26 cellular contexts compared by ENCODE assay signal in the genomic region with DNA sequence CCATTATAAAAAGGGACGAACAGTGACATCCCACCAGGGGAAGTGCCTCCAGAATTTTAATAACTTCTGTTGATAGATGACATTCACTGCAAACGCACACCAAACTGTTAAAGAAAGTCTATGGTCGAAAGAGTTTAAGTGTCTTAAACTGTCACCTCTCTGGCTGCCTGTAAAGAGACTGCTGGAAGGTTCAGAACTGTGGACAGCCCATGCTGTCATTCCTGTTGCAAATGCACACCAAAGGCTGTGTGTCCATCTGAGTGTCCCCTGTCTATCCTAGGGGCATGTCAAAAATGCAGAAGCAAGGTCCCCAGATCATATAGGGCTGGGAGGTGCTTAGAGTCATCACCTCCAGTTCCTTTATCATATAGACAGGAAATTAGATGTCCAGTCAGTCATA.
"Had no signal": no experiment of that assay in that cellular context is flagged by ENCODE, and none has a peak within 500 bp of the region (broad histone marks: within the 10 kb centered on the region; RNA-seq: fewer than 3 reads in every experiment).

No MANE protein-coding gene starts in this region.

- H3K27ac ChIP-seq: heart right ventricle, hepatocyte, left lung, pancreas, prostate gland, skin epidermis, tibial nerve, uterus had no signal

- ATAC-seq: heart right ventricle; left cardiac atrium; left lung; mucosa of descending colon; naive thymus-derived CD4-positive, alpha-beta T cell; natural killer cell treated with Interleukin-12 subunit alpha and Interleukin-12 subunit beta and Interleukin-15 and Interleukin-18, amount 100 ng/mL, for 72 hours; pancreas; right cardiac atrium; sciatic nerve; stimulated activated memory B cell treated with anti-CD40 and anti-IgM and Interleukin-4, amounts not matched to agents 10 μg/mL and 1 μg/mL and 100 μg/mL, for 72 hours; stimulated activated naive CD8-positive, alpha-beta T cell treated with anti-CD3 and anti-CD28 coated beads, Interleukin-15, amount 100 ng/mL, for 72 hours had no signal

- H2AFZ ChIP-seq: hepatocyte had no signal

- H3K79me2 ChIP-seq: hepatocyte had no signal

- H3K9me3 ChIP-seq: heart right ventricle, left lung, mucosa of descending colon, pancreas, prostate gland, tibial nerve, uterus had no signal

- H3K4me3 ChIP-seq: heart right ventricle, hepatocyte, left lung, lung, mucosa of descending colon, pancreas, prostate gland, skin epidermis, tibial nerve, uterus had no signal

- H3K36me3 ChIP-seq: heart right ventricle, left lung, pancreas, prostate gland, tibial nerve, uterus had no signal

- H3K4me2 ChIP-seq: hepatocyte had no signal

- FAIRE-seq: keratinocyte, pancreas had no signal

- DNase-seq: heart right ventricle; kidney glomerular epithelial cell; left cardiac atrium; left lung; midbrain; mucosa of descending colon; naive thymus-derived CD4-positive, alpha-beta T cell; pancreas; posterior cingulate gyrus; retina; right cardiac atrium; stimulated activated CD4-positive, alpha-beta T cell treated with anti-CD3 and anti-CD28 coated beads, Interleukin-12 subunit alpha, Interleukin-12 subunit beta, amount 100 ng/mL, for 4 hours; stimulated activated CD4-positive, alpha-beta T cell treated with anti-CD3 and anti-CD28 coated beads, Interleukin-4, amount 100 ng/mL, for 24 hours; stimulated activated naive CD4-positive, alpha-beta T cell treated with Interleukin-2 at 50 U/mL for 16 hours; stimulated activated naive CD8-positive, alpha-beta T cell treated with anti-CD3 and anti-CD28 coated beads, Interleukin-15, amount 100 ng/mL, for 72 hours; substantia nigra; uterus had no signal

- H3K27me3 ChIP-seq: hepatocyte, left lung, tibial nerve, uterus had no signal

- H3K4me1 ChIP-seq: heart right ventricle, left lung, pancreas, prostate gland, uterus had no signal
